12 cellular contexts compared by ENCODE assay signal in the genomic region with DNA sequence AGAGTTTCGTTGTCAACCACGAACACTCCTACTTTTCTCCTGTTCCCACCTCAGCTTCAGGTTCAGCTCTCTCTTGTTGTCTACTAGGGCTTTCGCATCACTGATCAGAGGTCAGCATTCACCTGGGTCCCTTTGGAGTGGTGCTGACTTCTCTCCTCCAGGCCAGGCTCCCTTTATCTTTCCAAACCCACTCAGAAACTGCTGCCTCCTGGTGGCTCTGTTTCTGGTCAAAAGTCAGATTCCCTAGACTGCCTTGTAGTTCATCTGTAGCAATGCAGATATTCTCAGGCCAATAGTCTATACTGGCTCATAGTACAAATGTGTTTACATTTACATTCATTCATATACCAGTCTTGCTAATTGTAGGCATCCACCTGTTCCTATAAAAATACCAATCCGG. TPM values are rescaled to one million over a fixed set of nuclear protein-coding genes. Genes with fewer than 3 reads are reported as not detected.
DNase-seq lines count a peak whose midpoint lies in the region; ATAC-seq and TF ChIP-seq lines count a peak whose summit lies in the region.
"Had no signal": no experiment of that assay in that cellular context is flagged by ENCODE, and none has a peak within 500 bp of the region (broad histone marks: within the 10 kb centered on the region; RNA-seq: fewer than 3 reads in every experiment).

No MANE protein-coding gene starts in this region.

- no peaks in the 10 kb centered on the region for H3K27me3 ChIP-seq in RWPE2 (ENCODE audit: insufficient read depth, poor library complexity, severe bottlenecking)
- H3K27me3 ChIP-seq: thyroid gland had no signal

- TF ChIP-seq CTCF in RWPE2 (IDR thresholded peaks at IDR 0.05; ENCODE audit: poor library complexity, severe bottlenecking) (peak; percentile 8), osteocyte (IDR thresholded peaks at IDR 0.05) (peak; percentile 28), lower leg skin (IDR thresholded peaks at IDR 0.05) (no peak)

- no peak overlapping the region for H3K27ac Mint-ChIP-seq in osteocyte (ENCODE audit: unreplicated experiment)
- H3K27ac Mint-ChIP-seq: activated naive CD4-positive, alpha-beta T cell treated with anti-CD3 and anti-CD28 coated beads, Interleukin-2, amount 50 U/mL, for 24 hours; T-helper 17 cell had no signal

- no peaks in the 10 kb centered on the region for H3K9me3 ChIP-seq in RWPE2 (ENCODE audit: severe bottlenecking)
- H3K9me3 ChIP-seq: thyroid gland had no signal

- ATAC-seq in RWPE2 (ENCODE audit: low read depth): no peak
- ATAC-seq in HG03378 (IDR thresholded peaks at IDR 0.05; ENCODE audit: unreplicated experiment): no peak
- ATAC-seq: T-helper 17 cell had no signal

- H3K27ac ChIP-seq in RWPE2 (ENCODE audit: poor library complexity, severe bottlenecking): no peak overlapping the region
- H3K27ac ChIP-seq: thyroid gland had no signal

- TF ChIP-seq POLR2A in lower leg skin (IDR thresholded peaks at IDR 0.05): no peak

- peaks cover 4% of the 10 kb centered on the region for H3K4me1 Mint-ChIP-seq in osteocyte (ENCODE audit: unreplicated experiment)
- H3K4me1 Mint-ChIP-seq: activated naive CD4-positive, alpha-beta T cell treated with anti-CD3 and anti-CD28 coated beads, Interleukin-2, amount 50 U/mL, for 24 hours; T-helper 17 cell had no signal

- no peaks in the 10 kb centered on the region for H3K36me3 Mint-ChIP-seq in osteocyte (ENCODE audit: unreplicated experiment)
- H3K36me3 Mint-ChIP-seq: activated naive CD4-positive, alpha-beta T cell treated with anti-CD3 and anti-CD28 coated beads, Interleukin-2, amount 50 U/mL, for 24 hours had no signal

- intact Hi-C loops in lower leg skin (cut with DNase I; ENCODE audit: low total_unique reads): no loop called here

- H3K36me3 ChIP-seq in RWPE2 (ENCODE audit: low read depth): no peaks in the 10 kb centered on the region
- H3K36me3 ChIP-seq: thyroid gland had no signal

- no peaks in the 10 kb centered on the region for H3K4me1 ChIP-seq in RWPE2 (ENCODE audit: insufficient read depth, poor library complexity, severe bottlenecking)
- H3K4me1 ChIP-seq: thyroid gland had no signal

- peaks cover 8% of the 10 kb centered on the region for H3K27me3 Mint-ChIP-seq in osteocyte (ENCODE audit: unreplicated experiment)
- H3K27me3 Mint-ChIP-seq: activated naive CD4-positive, alpha-beta T cell treated with anti-CD3 and anti-CD28 coated beads, Interleukin-2, amount 50 U/mL, for 24 hours had no signal

- peak; percentile 1 for DNase-seq in NCI-H146 (lab: John Stamatoyannopoulos, UW)
- no peak for DNase-seq in NCI-H146 treated with DMSO at 0.1 percent for 48 hours (lab: John Stamatoyannopoulos, UW; ENCODE audit: unreplicated experiment)
- DNase-seq in RWPE2 (ENCODE audit: low spot score): no peak
- DNase-seq in fibroblast of peridontal ligament (ENCODE audit: extremely low read depth): peak; percentile 14
- DNase-seq in osteocyte (ENCODE audit: extremely low spot score, unreplicated experiment): no peak
- no peak for DNase-seq in lower leg skin (ENCODE audit: low spot score in 2 of 2)
- no peak for DNase-seq in stimulated activated CD4-positive, alpha-beta T cell treated with anti-CD3 and anti-CD28 coated beads, Interleukin-2, amount 100 ng/mL, for 24 hours
- DNase-seq: NCI-H1694 treated with DMSO at 0.1 percent for 48 hours, T-helper 17 cell, thyroid gland had no signal

- H3K4me3 ChIP-seq in RWPE2 (ENCODE audit: severe bottlenecking) (no peak overlapping the region), lower leg skin (ENCODE audit: low read depth, poor library complexity, severe bottlenecking) (no peak overlapping the region)
- H3K4me3 ChIP-seq: thyroid gland had no signal

- WGBS in lower leg skin, 2 donors: 72 to 85% methylated on average over 4 of the region's 4 CpGs

- no peak overlapping the region for H3K4me3 Mint-ChIP-seq in osteocyte (ENCODE audit: unreplicated experiment)
- H3K4me3 Mint-ChIP-seq: activated naive CD4-positive, alpha-beta T cell treated with anti-CD3 and anti-CD28 coated beads, Interleukin-2, amount 50 U/mL, for 24 hours; T-helper 17 cell had no signal

- H3K9me3 Mint-ChIP-seq in osteocyte (ENCODE audit: unreplicated experiment): no peaks in the 10 kb centered on the region
- H3K9me3 Mint-ChIP-seq: activated naive CD4-positive, alpha-beta T cell treated with anti-CD3 and anti-CD28 coated beads, Interleukin-2, amount 50 U/mL, for 24 hours had no signal

RNA-seq across cellular contexts. Expression of gene ERI3, which starts 6.4 kb away (rescaled TPM):
- total RNA-seq in osteocyte: 54.3 and 58.6 TPM in 2 replicates
- 10 to 100 TPM; 28.3 to 43.3 (median 40.4) TPM for total RNA-seq in lower leg skin

RNA-seq across cellular contexts. Expression of gene RNF220, which starts 43.6 kb away (rescaled TPM):
- total RNA-seq in osteocyte (73.0 and 84.4 TPM in 2 replicates), lower leg skin (100 to 1,000 TPM; 116 to 140 (median 123) TPM)

Comparison
In these comparisons a context has a peak if more than half of its experiments do, and no peak if none do; other contexts are left out.
1. DNase-seq: peak in NCI-H146 (single experiment) and fibroblast of peridontal ligament (single experiment); none in NCI-H146 treated with DMSO at 0.1 percent for 48 hours (single experiment), RWPE2 (single experiment), osteocyte (single experiment), lower leg skin (0 of 2) and stimulated activated CD4-positive, alpha-beta T cell treated with anti-CD3 and anti-CD28 coated beads, Interleukin-2, amount 100 ng/mL, for 24 hours (0 of 2).
2. CTCF ChIP-seq: peak in RWPE2 (single experiment) and osteocyte (single experiment); none in lower leg skin (0 of 3).